ENCODE assay signal across 39 cellular contexts in genomic region chr14:30303350-30303749, GRCh38.
"Had no signal": no experiment of that assay in that cellular context is flagged by ENCODE, and none has a peak within 500 bp of the region (broad histone marks: within the 10 kb centered on the region; RNA-seq: fewer than 3 reads in every experiment).

No MANE protein-coding gene starts in this region.

- H3K27ac Mint-ChIP-seq: activated naive CD4-positive, alpha-beta T cell treated with anti-CD3 and anti-CD28 coated beads for 36 hours; activated naive CD4-positive, alpha-beta T cell treated with anti-CD3 and anti-CD28 coated beads, Interleukin-2, amount 10 ng/mL, durations not matched to agents 7 days and 5 days; activated naive CD4-positive, alpha-beta T cell treated with anti-CD3 and anti-CD28 coated beads, Interleukin-2, amount 50 U/mL, for 24 hours; activated naive CD4-positive, alpha-beta T cell treated with anti-CD3 and anti-CD28 coated beads, Interleukin-2, amount 50 U/mL, for 72 hours; activated naive CD8-positive, alpha-beta T cell; activated naive CD8-positive, alpha-beta T cell treated with anti-CD3 and anti-CD28 coated beads for 36 hours; activated naive CD8-positive, alpha-beta T cell treated with anti-CD3 and anti-CD28 coated beads, Interleukin-2, amount 10 ng/mL, durations not matched to agents 7 days and 5 days; activated naive CD8-positive, alpha-beta T cell treated with anti-CD3 and anti-CD28 coated beads, Interleukin-2, amount 50 U/mL, for 24 hours; activated T-cell treated with anti-CD3 and anti-CD28 coated beads, Interleukin-2, amount 50 U/mL, for 24 hours; activated T-cell treated with anti-CD3 and anti-CD28 coated beads, Interleukin-2, amount 50 U/mL, for 72 hours; activated T-helper 1 cell treated with anti-CD3 and anti-CD28 coated beads, Interleukin-12 subunit alpha, Interleukin-12 subunit beta, Interleukin-2, Interleukin-4 antibody, amounts not matched to agents 30 ng/mL and 10 ng/mL and 1 ng/mL, durations not matched to agents 14 hours and 24 hours and 36 hours; activated T-helper 17 cell treated with anti-CD3 and anti-CD28 coated beads, Interleukin-2, amount 50 U/mL, for 72 hours; activated T-helper 2 cell treated with anti-CD3 and anti-CD28 coated beads, Interferon-gamma antibody, Interleukin-2, Interleukin-4, amounts not matched to agents 10 μg/mL and 5 μg/mL and 100 μg/mL, durations not matched to agents 14 hours and 24 hours and 36 hours had no signal

- H3K27me3 Mint-ChIP-seq: activated naive CD4-positive, alpha-beta T cell treated with anti-CD3 and anti-CD28 coated beads, Interleukin-2, amount 10 ng/mL, durations not matched to agents 7 days and 5 days; activated naive CD8-positive, alpha-beta T cell treated with anti-CD3 and anti-CD28 coated beads, Interleukin-2, amount 10 ng/mL, durations not matched to agents 7 days and 5 days; activated naive CD8-positive, alpha-beta T cell treated with anti-CD3 and anti-CD28 coated beads, Interleukin-2, amount 50 U/mL, for 24 hours; activated T-cell treated with anti-CD3 and anti-CD28 coated beads, Interleukin-2, amount 50 U/mL, for 24 hours; central memory CD8-positive, alpha-beta T cell had no signal

- H3K36me3 ChIP-seq: adrenal gland, ascending aorta, brain microvascular endothelial cell, breast epithelium, cardiac muscle cell had no signal

- H3K9me3 Mint-ChIP-seq: activated naive CD4-positive, alpha-beta T cell treated with anti-CD3 and anti-CD28 coated beads for 36 hours; activated naive CD4-positive, alpha-beta T cell treated with anti-CD3 and anti-CD28 coated beads, Interleukin-2, amount 10 ng/mL, durations not matched to agents 7 days and 5 days; activated naive CD4-positive, alpha-beta T cell treated with anti-CD3 and anti-CD28 coated beads, Interleukin-2, amount 50 U/mL, for 24 hours; activated naive CD4-positive, alpha-beta T cell treated with anti-CD3 and anti-CD28 coated beads, Interleukin-2, amount 50 U/mL, for 72 hours; activated naive CD8-positive, alpha-beta T cell treated with anti-CD3 and anti-CD28 coated beads for 36 hours; activated naive CD8-positive, alpha-beta T cell treated with anti-CD3 and anti-CD28 coated beads, Interleukin-2, amount 10 ng/mL, durations not matched to agents 7 days and 5 days; activated naive CD8-positive, alpha-beta T cell treated with anti-CD3 and anti-CD28 coated beads, Interleukin-2, amount 50 U/mL, for 24 hours; activated T-cell treated with anti-CD3 and anti-CD28 coated beads, Interleukin-2, amount 50 U/mL, for 24 hours; activated T-cell treated with anti-CD3 and anti-CD28 coated beads, Interleukin-2, amount 50 U/mL, for 4 hours; activated T-cell treated with anti-CD3 and anti-CD28 coated beads, Interleukin-2, amount 50 U/mL, for 72 hours; activated T-helper 1 cell treated with anti-CD3 and anti-CD28 coated beads, Interleukin-12 subunit alpha, Interleukin-12 subunit beta, Interleukin-2, Interleukin-4 antibody, amounts not matched to agents 30 ng/mL and 10 ng/mL and 1 ng/mL, durations not matched to agents 14 hours and 24 hours and 36 hours; activated T-helper 17 cell treated with anti-CD3 and anti-CD28 coated beads, Interleukin-2, amount 50 U/mL, for 72 hours; activated T-helper 2 cell treated with anti-CD3 and anti-CD28 coated beads, Interferon-gamma antibody, Interleukin-2, Interleukin-4, amounts not matched to agents 10 μg/mL and 5 μg/mL and 100 μg/mL, durations not matched to agents 14 hours and 24 hours and 36 hours; central memory CD8-positive, alpha-beta T cell had no signal

- H3K27me3 ChIP-seq: adrenal gland, ascending aorta, body of pancreas, brain microvascular endothelial cell, breast epithelium, cardiac muscle cell had no signal

- FAIRE-seq: astrocyte had no signal

- H3K4me3 ChIP-seq: adrenal gland, ascending aorta, body of pancreas, breast epithelium, cardiac muscle cell had no signal

- H3K9me3 ChIP-seq: adrenal gland, ascending aorta, body of pancreas, breast epithelium had no signal

- H3K27ac ChIP-seq: adrenal gland, ascending aorta, body of pancreas, brain microvascular endothelial cell, breast epithelium, cardiac muscle cell had no signal

- H3K4me3 Mint-ChIP-seq: activated naive CD4-positive, alpha-beta T cell treated with anti-CD3 and anti-CD28 coated beads for 36 hours; activated naive CD4-positive, alpha-beta T cell treated with anti-CD3 and anti-CD28 coated beads, Interleukin-2, amount 10 ng/mL, durations not matched to agents 7 days and 5 days; activated naive CD4-positive, alpha-beta T cell treated with anti-CD3 and anti-CD28 coated beads, Interleukin-2, amount 50 U/mL, for 24 hours; activated naive CD8-positive, alpha-beta T cell; activated naive CD8-positive, alpha-beta T cell treated with anti-CD3 and anti-CD28 coated beads for 36 hours; activated naive CD8-positive, alpha-beta T cell treated with anti-CD3 and anti-CD28 coated beads, Interleukin-2, amount 10 ng/mL, durations not matched to agents 7 days and 5 days; activated naive CD8-positive, alpha-beta T cell treated with anti-CD3 and anti-CD28 coated beads, Interleukin-2, amount 50 U/mL, for 24 hours; activated T-cell treated with anti-CD3 and anti-CD28 coated beads, Interleukin-2, amount 50 U/mL, for 24 hours; activated T-cell treated with anti-CD3 and anti-CD28 coated beads, Interleukin-2, amount 50 U/mL, for 4 hours; activated T-cell treated with anti-CD3 and anti-CD28 coated beads, Interleukin-2, amount 50 U/mL, for 72 hours; activated T-helper 1 cell treated with anti-CD3 and anti-CD28 coated beads, Interleukin-12 subunit alpha, Interleukin-12 subunit beta, Interleukin-2, Interleukin-4 antibody, amounts not matched to agents 30 ng/mL and 10 ng/mL and 1 ng/mL, durations not matched to agents 14 hours and 24 hours and 36 hours; activated T-helper 17 cell treated with anti-CD3 and anti-CD28 coated beads, Interleukin-2, amount 50 U/mL, for 72 hours; brain; central memory CD8-positive, alpha-beta T cell had no signal

- H3K4me1 ChIP-seq: adrenal gland, ascending aorta, body of pancreas, breast epithelium had no signal

- H3K36me3 Mint-ChIP-seq: activated naive CD4-positive, alpha-beta T cell treated with anti-CD3 and anti-CD28 coated beads, Interleukin-2, amount 10 ng/mL, durations not matched to agents 7 days and 5 days; activated naive CD4-positive, alpha-beta T cell treated with anti-CD3 and anti-CD28 coated beads, Interleukin-2, amount 50 U/mL, for 24 hours; activated naive CD4-positive, alpha-beta T cell treated with anti-CD3 and anti-CD28 coated beads, Interleukin-2, amount 50 U/mL, for 72 hours; activated naive CD8-positive, alpha-beta T cell; activated naive CD8-positive, alpha-beta T cell treated with anti-CD3 and anti-CD28 coated beads for 36 hours; activated naive CD8-positive, alpha-beta T cell treated with anti-CD3 and anti-CD28 coated beads, Interleukin-2, amount 10 ng/mL, durations not matched to agents 7 days and 5 days; brain had no signal

- DNase-seq: activated effector memory CD4-positive, alpha-beta T cell treated with anti-CD3 and anti-CD28 coated beads, Interleukin-2, amount 50 U/mL, for 16 hours; activated effector memory CD4-positive, alpha-beta T cell treated with Interleukin-2 at 50 U/mL for 16 hours; activated gamma-delta T cell; activated gamma-delta T cell treated with Interleukin-2 at 50 U/mL for 16 hours; activated naive CD4-positive, alpha-beta T cell; activated naive CD4-positive, alpha-beta T cell treated with anti-CD3 and anti-CD28 coated beads for 36 hours; activated naive CD4-positive, alpha-beta T cell treated with anti-CD3 and anti-CD28 coated beads, Interleukin-2, amount 10 ng/mL, durations not matched to agents 7 days and 5 days; activated naive CD4-positive, alpha-beta T cell treated with anti-CD3 and anti-CD28 coated beads, Interleukin-2, amount 50 U/mL, for 16 hours; activated naive CD4-positive, alpha-beta T cell treated with Interleukin-2 at 50 U/mL for 16 hours; activated naive CD8-positive, alpha-beta T cell treated with anti-CD3 and anti-CD28 coated beads for 36 hours; activated naive CD8-positive, alpha-beta T cell treated with anti-CD3 and anti-CD28 coated beads, Interleukin-2, amount 10 ng/mL, durations not matched to agents 7 days and 5 days; activated naive CD8-positive, alpha-beta T cell treated with anti-CD3 and anti-CD28 coated beads, Interleukin-2, amount 50 U/mL, for 24 hours; activated T-cell treated with anti-CD3 and anti-CD28 coated beads, Interleukin-2, amount 50 U/mL, for 1 hour; activated T-cell treated with anti-CD3 and anti-CD28 coated beads, Interleukin-2, amount 50 U/mL, for 24 hours; activated T-cell treated with anti-CD3 and anti-CD28 coated beads, Interleukin-2, amount 50 U/mL, for 4 hours; activated T-cell treated with anti-CD3 and anti-CD28 coated beads, Interleukin-2, amount 50 U/mL, for 48 hours; activated T-cell treated with anti-CD3 and anti-CD28 coated beads, Interleukin-2, amount 50 U/mL, for 72 hours; adrenal gland; amniotic stem cell; amygdala; anterior cingulate cortex; aorta; body of pancreas; brain microvascular endothelial cell; caudate nucleus; central memory CD4-positive, alpha-beta T cell; cerebellar nuclear complex had no signal

- ATAC-seq: activated naive CD4-positive, alpha-beta T cell treated with anti-CD3 and anti-CD28 coated beads, Interleukin-2, amount 50 U/mL, for 72 hours; activated naive CD8-positive, alpha-beta T cell treated with anti-CD3 and anti-CD28 coated beads, Interleukin-2, amount 50 U/mL, for 24 hours; activated T-cell treated with anti-CD3 and anti-CD28 coated beads, Interleukin-2, amount 50 U/mL, for 4 hours; activated T-cell treated with anti-CD3 and anti-CD28 coated beads, Interleukin-2, amount 50 U/mL, for 72 hours; activated T-helper 17 cell treated with anti-CD3 and anti-CD28 coated beads, Interleukin-2, amount 50 U/mL, for 72 hours; body of pancreas had no signal

- H3K4me1 Mint-ChIP-seq: activated naive CD4-positive, alpha-beta T cell treated with anti-CD3 and anti-CD28 coated beads, Interleukin-2, amount 10 ng/mL, durations not matched to agents 7 days and 5 days; activated naive CD4-positive, alpha-beta T cell treated with anti-CD3 and anti-CD28 coated beads, Interleukin-2, amount 50 U/mL, for 24 hours; activated naive CD8-positive, alpha-beta T cell treated with anti-CD3 and anti-CD28 coated beads for 36 hours; activated naive CD8-positive, alpha-beta T cell treated with anti-CD3 and anti-CD28 coated beads, Interleukin-2, amount 10 ng/mL, durations not matched to agents 7 days and 5 days; activated naive CD8-positive, alpha-beta T cell treated with anti-CD3 and anti-CD28 coated beads, Interleukin-2, amount 50 U/mL, for 24 hours; activated T-helper 17 cell treated with anti-CD3 and anti-CD28 coated beads, Interleukin-2, amount 50 U/mL, for 72 hours; central memory CD8-positive, alpha-beta T cell had no signal
